8 cellular contexts compared by ENCODE assay signal in the genomic region with DNA sequence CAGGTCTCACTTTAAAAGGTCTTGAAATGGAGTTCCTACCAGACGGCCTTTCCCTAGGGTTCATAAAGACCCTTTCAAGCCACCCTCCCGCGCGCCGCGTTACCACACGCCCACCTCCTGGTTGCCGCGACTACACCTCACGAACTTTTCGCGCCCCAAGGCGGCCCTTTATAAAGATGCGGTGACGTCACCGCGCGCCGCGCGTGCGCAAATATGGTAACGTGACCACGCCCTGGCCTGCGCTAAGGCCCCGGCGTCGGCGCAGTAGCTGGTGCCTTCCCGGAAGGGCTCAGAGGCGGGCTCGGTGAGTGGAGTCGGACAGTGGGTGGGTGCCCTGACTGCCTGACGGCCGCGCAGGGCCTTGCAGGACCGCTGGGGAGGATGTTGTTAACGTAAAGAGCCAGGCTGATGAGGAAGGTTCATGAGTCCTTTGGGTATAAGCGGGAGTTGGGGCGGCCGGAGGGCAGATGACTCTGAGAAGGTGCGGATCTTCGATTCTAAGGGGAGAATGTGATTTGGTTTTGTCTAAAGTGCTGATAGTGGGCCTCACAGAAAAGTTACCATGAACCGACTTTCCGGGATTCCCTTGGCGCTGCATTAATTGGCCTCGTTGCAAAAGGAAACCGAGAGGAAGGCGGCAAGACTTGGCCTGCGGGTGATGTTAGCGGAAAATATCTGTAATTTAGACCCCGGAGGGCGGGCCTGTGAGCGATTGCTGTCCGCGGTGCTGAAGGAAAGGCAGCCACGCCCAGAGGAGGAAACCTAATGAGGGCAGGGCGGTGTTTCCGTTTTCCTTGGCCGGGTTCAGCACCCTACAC. TPM values are rescaled to one million over a fixed set of nuclear protein-coding genes. Genes with fewer than 3 reads are reported as not detected.
DNase-seq lines count a peak whose midpoint lies in the region; ATAC-seq and TF ChIP-seq lines count a peak whose summit lies in the region.

No MANE protein-coding gene starts in this region.

- H3K27ac Mint-ChIP-seq in naive thymus-derived CD8-positive, alpha-beta T cell, result peak overlapping the region; percentile 47 to 88 (median 76)
- peak overlapping the region; percentile 81 for H3K27ac Mint-ChIP-seq in stimulated activated memory B cell treated with anti-CD40 and anti-IgM and Interleukin-4, amounts not matched to agents 10 μg/mL and 1 μg/mL and 100 μg/mL, for 72 hours

- no peaks in the 10 kb centered on the region for H3K27me3 ChIP-seq in ACC112 (ENCODE audit: insufficient read depth, low read length)

- POLR2A ChIA-PET in naive thymus-derived CD8-positive, alpha-beta T cell (lab: Charles Lee), result no interaction called here

- H3K36me3 Mint-ChIP-seq in naive thymus-derived CD8-positive, alpha-beta T cell, result peaks cover 0 to 22% (median 0%) of the 10 kb centered on the region in 3 donors
- H3K36me3 Mint-ChIP-seq in stimulated activated memory B cell treated with anti-CD40 and anti-IgM and Interleukin-4, amounts not matched to agents 10 μg/mL and 1 μg/mL and 100 μg/mL, for 72 hours, result peaks cover 14% of the 10 kb centered on the region

- peak overlapping the region; percentile 97 for H2AFZ ChIP-seq in ACC112 (ENCODE audit: low read length, unreplicated experiment)

- no peaks in the 10 kb centered on the region for H3K4me1 ChIP-seq in ACC112 (ENCODE audit: control insufficient read depth, insufficient read depth, low read length, unreplicated experiment)

- H3K79me2 ChIP-seq in ACC112 (ENCODE audit: control insufficient read depth, insufficient read depth, low read length, unreplicated experiment), result no peaks in the 10 kb centered on the region

- no peak for TF ChIP-seq CTCF in fibroblast of pulmonary artery (IDR thresholded peaks at IDR 0.05; ENCODE audit: low read length, missing control alignments)

- peak overlapping the region; percentile 93 for H3K4me3 ChIP-seq in ACC112 (ENCODE audit: low read depth, low read length)
- H3K4me3 ChIP-seq in fibroblast of pulmonary artery (replicated peaks; ENCODE audit: low read depth, low read length), result peak overlapping the region; percentile 81

- H3K27ac ChIP-seq in ACC112 (ENCODE audit: low read depth, low read length), result peak overlapping the region; percentile 52

- peaks cover 6 to 10% (median 9%) of the 10 kb centered on the region in 4 donors for H3K4me1 Mint-ChIP-seq in naive thymus-derived CD8-positive, alpha-beta T cell
- H3K4me1 Mint-ChIP-seq in stimulated activated memory B cell treated with anti-CD40 and anti-IgM and Interleukin-4, amounts not matched to agents 10 μg/mL and 1 μg/mL and 100 μg/mL, for 72 hours, result peaks cover 13% of the 10 kb centered on the region

- peak; percentile 99 for ATAC-seq in GM19035 (IDR thresholded peaks at IDR 0.05; ENCODE audit: unreplicated experiment)
- ATAC-seq in HG03432 (IDR thresholded peaks at IDR 0.05; ENCODE audit: unreplicated experiment), result peak; percentile 99
- peak; percentile 79 to 86 for ATAC-seq in naive thymus-derived CD8-positive, alpha-beta T cell
- ATAC-seq in stimulated activated memory B cell treated with anti-CD40 and anti-IgM and Interleukin-4, amounts not matched to agents 10 μg/mL and 1 μg/mL and 100 μg/mL, for 72 hours, result peak; percentile 93

- H3K36me3 ChIP-seq in ACC112 (ENCODE audit: insufficient read depth, low read length), result peaks cover 6% of the 10 kb centered on the region

- DNase-seq in OCI-M1 (lab: John Stamatoyannopoulos, UW), result peak; percentile 44
- DNase-seq in activated effector memory CD4-positive, alpha-beta T cell treated with Interleukin-2 at 50 U/mL for 16 hours, result peak; percentile 45
- DNase-seq in fibroblast of pulmonary artery (ENCODE audit: low read depth), result peak; percentile 86
- peak in 9 of 10 donors; percentile 8 to 68 (median 35) for DNase-seq in naive thymus-derived CD8-positive, alpha-beta T cell

- peak overlapping the region; percentile 77 to 92 (median 88) for H3K4me3 Mint-ChIP-seq in naive thymus-derived CD8-positive, alpha-beta T cell
- peak overlapping the region; percentile 92 for H3K4me3 Mint-ChIP-seq in stimulated activated memory B cell treated with anti-CD40 and anti-IgM and Interleukin-4, amounts not matched to agents 10 μg/mL and 1 μg/mL and 100 μg/mL, for 72 hours

- peaks cover 0 to 28% (median 16%) of the 10 kb centered on the region in 9 donors for H3K9me3 Mint-ChIP-seq in naive thymus-derived CD8-positive, alpha-beta T cell
- peaks cover 12% of the 10 kb centered on the region for H3K9me3 Mint-ChIP-seq in stimulated activated memory B cell treated with anti-CD40 and anti-IgM and Interleukin-4, amounts not matched to agents 10 μg/mL and 1 μg/mL and 100 μg/mL, for 72 hours

- peaks cover 11 to 68% (median 35%) of the 10 kb centered on the region in 5 donors for H3K27me3 Mint-ChIP-seq in naive thymus-derived CD8-positive, alpha-beta T cell
- peaks cover 27% of the 10 kb centered on the region for H3K27me3 Mint-ChIP-seq in stimulated activated memory B cell treated with anti-CD40 and anti-IgM and Interleukin-4, amounts not matched to agents 10 μg/mL and 1 μg/mL and 100 μg/mL, for 72 hours

RNA-seq across cellular contexts. Expression of gene FEZF2, which starts 54.4 kb away (rescaled TPM):
- total RNA-seq in naive thymus-derived CD8-positive, alpha-beta T cell, result not detected
- not detected for polyA plus RNA-seq in naive thymus-derived CD8-positive, alpha-beta T cell

Comparison
In these comparisons a context has a peak if more than half of its experiments do, and no peak if none do; other contexts are left out.
1. Peak in every context shown above with its lines: DNase-seq, ATAC-seq, H3K4me3 ChIP-seq and H3K27ac ChIP-seq.
2. DNase-seq: peak in every context shown above with its lines; median percentile 86 in fibroblast of pulmonary artery; 45 in activated effector memory CD4-positive, alpha-beta T cell treated with Interleukin-2 at 50 U/mL for 16 hours; 44 in OCI-M1; 35 in naive thymus-derived CD8-positive, alpha-beta T cell.